ENCODE assay signal across 8 cellular contexts in genomic region chr1:91282695-91283420, GRCh38.
DNase-seq lines count a peak whose midpoint lies in the region; ATAC-seq lines count a peak whose summit lies in the region.

No MANE protein-coding gene starts in this region.

- peaks cover 17% of the 10 kb centered on the region for H3K27me3 Mint-ChIP-seq in T-helper 2 cell treated with Interferon-gamma antibody and Interleukin-4, amounts not matched to agents 5 μg/mL and 100 μg/mL, for 36 hours (ENCODE audit: low read depth)

- peaks cover 4% of the 10 kb centered on the region for H3K4me1 Mint-ChIP-seq in T-helper 2 cell treated with Interferon-gamma antibody and Interleukin-4, amounts not matched to agents 5 μg/mL and 100 μg/mL, for 36 hours (ENCODE audit: low read depth)

- H3K9me3 Mint-ChIP-seq in T-helper 2 cell treated with Interferon-gamma antibody and Interleukin-4, amounts not matched to agents 5 μg/mL and 100 μg/mL, for 36 hours = no peaks in the 10 kb centered on the region

- peak; percentile 66 for DNase-seq in DMS153 treated with DMSO at 0.1 percent for 48 hours (lab: John Stamatoyannopoulos, UW; ENCODE audit: unreplicated experiment)
- DNase-seq in NCI-H1436 (lab: John Stamatoyannopoulos, UW) = peak; percentile 47
- peak; percentile 14 for DNase-seq in T-helper 2 cell treated with Interferon-gamma antibody and Interleukin-4, amounts not matched to agents 5 μg/mL and 100 μg/mL, for 36 hours (ENCODE audit: low spot score)
- DNase-seq in central memory CD4-positive, alpha-beta T cell = peak; percentile 25
- peak; percentile 55 for DNase-seq in kidney glomerular epithelial cell (lab: John Stamatoyannopoulos, UW)
- DNase-seq in stimulated activated CD4-positive, alpha-beta T cell treated with anti-CD3 and anti-CD28 coated beads, Interleukin-2, amount 100 ng/mL, for 4 hours (ENCODE audit: low read depth) = peak; percentile 11

- no peak overlapping the region for H3K4me3 Mint-ChIP-seq in T-helper 2 cell treated with Interferon-gamma antibody and Interleukin-4, amounts not matched to agents 5 μg/mL and 100 μg/mL, for 36 hours

- no peaks in the 10 kb centered on the region for H3K36me3 Mint-ChIP-seq in T-helper 2 cell treated with Interferon-gamma antibody and Interleukin-4, amounts not matched to agents 5 μg/mL and 100 μg/mL, for 36 hours (ENCODE audit: low read depth)

- ATAC-seq in GM21786 (IDR thresholded peaks at IDR 0.05; ENCODE audit: unreplicated experiment) = peak; percentile 72
- ATAC-seq in HG03457 (IDR thresholded peaks at IDR 0.05; ENCODE audit: unreplicated experiment) = no peak

- H3K27ac Mint-ChIP-seq in T-helper 2 cell treated with Interferon-gamma antibody and Interleukin-4, amounts not matched to agents 5 μg/mL and 100 μg/mL, for 36 hours = no peak overlapping the region

Comparison
In these comparisons a context has a peak if more than half of its experiments do, and no peak if none do; other contexts are left out.
1. DNase-seq: peak in every context shown above with its lines; median percentile 66 in DMS153 treated with DMSO at 0.1 percent for 48 hours; 55 in kidney glomerular epithelial cell; 47 in NCI-H1436; 25 in central memory CD4-positive, alpha-beta T cell; 14 in T-helper 2 cell treated with Interferon-gamma antibody and Interleukin-4, amounts not matched to agents 5 μg/mL and 100 μg/mL, for 36 hours; 11 in stimulated activated CD4-positive, alpha-beta T cell treated with anti-CD3 and anti-CD28 coated beads, Interleukin-2, amount 100 ng/mL, for 4 hours.